ENCODE assay signal across 15 cellular contexts in genomic region chr10:20984632-20985031, GRCh38.
A peak's percentile ranks its signal among the peaks of the same experiment; 100 is the strongest.
DNase-seq lines count a peak whose midpoint lies in the region; ATAC-seq and TF ChIP-seq lines count a peak whose summit lies in the region.
"Had no signal": no experiment of that assay in that cellular context is flagged by ENCODE, and none has a peak within 500 bp of the region (broad histone marks: within the 10 kb centered on the region; RNA-seq: fewer than 3 reads in every experiment).

No MANE protein-coding gene starts in this region.

- H3K4me3 ChIP-seq in body of pancreas (no peak overlapping the region), MG63 (no peak overlapping the region)

- H3K4me3 Mint-ChIP-seq in neural crest cell, result no peak overlapping the region

- peak; percentile 69 for DNase-seq in G401 (ENCODE audit: low spot score)
- peak; percentile 91 for DNase-seq in NCI-H146 (lab: John Stamatoyannopoulos, UW)
- DNase-seq in body of pancreas, result peak in 3 of 4 donors; percentile 4 to 56 (median 25)
- no peak for DNase-seq in neural crest cell (ENCODE audit: low read depth, low spot score)
- no peak for DNase-seq in MG63
- DNase-seq in COLO668 (lab: John Stamatoyannopoulos, UW; ENCODE audit: unreplicated experiment), result no peak
- DNase-seq: DMS 273 treated with DMSO at 0.1 percent for 48 hours, IMR-90, Kasumi-1, NCI-H1105 treated with DMSO at 0.1 percent for 48 hours, NCI-H1930, NCI-H510A treated with DMSO at 0.1 percent for 48 hours, OCI-M1, SIG-M5 had no signal

- H3K27me3 Mint-ChIP-seq in neural crest cell (ENCODE audit: low read depth), result no peaks in the 10 kb centered on the region

- ATAC-seq in body of pancreas, result no peak
- no peak for ATAC-seq in HG03025 (IDR thresholded peaks at IDR 0.05; ENCODE audit: low FRiP score, unreplicated experiment)

- H3K27me3 ChIP-seq in body of pancreas (no peaks in the 10 kb centered on the region), MG63 (no peaks in the 10 kb centered on the region)

- H3K27ac ChIP-seq in body of pancreas, result no peak overlapping the region

- in situ Hi-C loops in G401 (cut with HindIII; ENCODE audit: low sequenced_read_pairs), result no loop called here

- intact Hi-C loops in body of pancreas (cut with DNase I), result no loop called here

- H3K4me1 ChIP-seq in body of pancreas, result peaks cover 17% of the 10 kb centered on the region

- no peaks in the 10 kb centered on the region for H3K36me3 Mint-ChIP-seq in neural crest cell (ENCODE audit: low read depth)

- H3K4me1 Mint-ChIP-seq in neural crest cell, result peaks cover 3% of the 10 kb centered on the region

- H3K36me3 ChIP-seq in body of pancreas (replicated peaks in 1 of 2; ENCODE audit: insufficient read depth in 1 of 2, low read depth in 2 of 2) (no peaks in the 10 kb centered on the region), MG63 (no peaks in the 10 kb centered on the region)

- no peak for TF ChIP-seq POLR2A in body of pancreas (IDR thresholded peaks at IDR 0.05)

- TF ChIP-seq CTCF in body of pancreas (IDR thresholded peaks at IDR 0.05), result no peak
- TF ChIP-seq CTCF in neural crest cell (conservative IDR thresholded peaks at IDR 0.05), result no peak

- H3K9me3 ChIP-seq in body of pancreas (no peaks in the 10 kb centered on the region), MG63 (no peaks in the 10 kb centered on the region)

- no peaks in the 10 kb centered on the region for H3K9me3 Mint-ChIP-seq in neural crest cell

- 38 to 50% methylated on average over 7 of the region's 7 CpGs for WGBS in body of pancreas, 2 donors

- H3K27ac Mint-ChIP-seq in neural crest cell (ENCODE audit: unreplicated experiment), result peak overlapping the region; percentile 30

Comparison
In these comparisons a context has a peak if more than half of its experiments do, and no peak if none do; other contexts are left out.
1. DNase-seq: peak in G401 (single experiment), NCI-H146 (single experiment) and body of pancreas (3 of 4); none in neural crest cell (single experiment), MG63 (single experiment) and COLO668 (single experiment).